ENCODE assay signal across 1 cellular context in the genomic region with DNA sequence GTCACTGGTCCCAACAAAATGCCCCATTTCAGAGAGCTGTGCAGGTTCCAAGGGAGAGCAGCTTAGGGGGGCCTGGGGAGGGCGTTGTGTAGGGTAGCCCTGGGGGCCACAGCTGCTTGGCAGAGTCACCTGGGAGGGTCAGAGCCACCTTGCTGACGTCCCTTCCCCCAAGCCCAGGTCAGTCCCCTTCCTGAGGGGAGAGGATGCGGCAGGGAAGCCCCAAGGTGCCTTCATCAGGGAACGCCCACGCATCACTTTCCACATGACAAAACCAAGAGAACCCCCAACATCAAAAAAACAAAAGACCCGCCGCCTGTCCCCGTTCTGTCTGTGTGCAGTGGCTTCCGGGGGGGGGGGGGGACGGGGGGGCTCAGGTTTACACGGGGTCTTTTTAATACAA.
TF ChIP-seq lines count a peak whose summit lies in the region.

No MANE protein-coding gene starts in this region.

TF ChIP-seq in GM12878, 131 proteins besides CTCF, POLR2A, EP300 and RAD21:
- TF ChIP-seq, protein P1, sequence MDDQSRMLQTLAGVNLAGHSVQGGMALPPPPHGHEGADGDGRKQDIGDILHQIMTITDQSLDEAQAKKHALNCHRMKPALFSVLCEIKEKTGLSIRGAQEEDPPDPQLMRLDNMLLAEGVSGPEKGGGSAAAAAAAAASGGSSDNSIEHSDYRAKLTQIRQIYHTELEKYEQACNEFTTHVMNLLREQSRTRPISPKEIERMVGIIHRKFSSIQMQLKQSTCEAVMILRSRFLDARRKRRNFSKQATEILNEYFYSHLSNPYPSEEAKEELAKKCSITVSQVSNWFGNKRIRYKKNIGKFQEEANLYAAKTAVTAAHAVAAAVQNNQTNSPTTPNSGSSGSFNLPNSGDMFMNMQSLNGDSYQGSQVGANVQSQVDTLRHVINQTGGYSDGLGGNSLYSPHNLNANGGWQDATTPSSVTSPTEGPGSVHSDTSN (IDR thresholded peaks at IDR 0.05; ENCODE audit: insufficient replicate concordance, low read depth, low read length): no peak
- TF ChIP-seq, protein P2, sequence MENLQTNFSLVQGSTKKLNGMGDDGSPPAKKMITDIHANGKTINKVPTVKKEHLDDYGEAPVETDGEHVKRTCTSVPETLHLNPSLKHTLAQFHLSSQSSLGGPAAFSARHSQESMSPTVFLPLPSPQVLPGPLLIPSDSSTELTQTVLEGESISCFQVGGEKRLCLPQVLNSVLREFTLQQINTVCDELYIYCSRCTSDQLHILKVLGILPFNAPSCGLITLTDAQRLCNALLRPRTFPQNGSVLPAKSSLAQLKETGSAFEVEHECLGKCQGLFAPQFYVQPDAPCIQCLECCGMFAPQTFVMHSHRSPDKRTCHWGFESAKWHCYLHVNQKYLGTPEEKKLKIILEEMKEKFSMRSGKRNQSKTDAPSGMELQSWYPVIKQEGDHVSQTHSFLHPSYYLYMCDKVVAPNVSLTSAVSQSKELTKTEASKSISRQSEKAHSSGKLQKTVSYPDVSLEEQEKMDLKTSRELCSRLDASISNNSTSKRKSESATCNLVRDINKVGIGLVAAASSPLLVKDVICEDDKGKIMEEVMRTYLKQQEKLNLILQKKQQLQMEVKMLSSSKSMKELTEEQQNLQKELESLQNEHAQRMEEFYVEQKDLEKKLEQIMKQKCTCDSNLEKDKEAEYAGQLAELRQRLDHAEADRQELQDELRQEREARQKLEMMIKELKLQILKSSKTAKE (IDR thresholded peaks at IDR 0.05; ENCODE audit: low read depth, poor library complexity, severe bottlenecking): no peak
- TF ChIP-seq ELK1 (IDR thresholded peaks at IDR 0.05; ENCODE audit: low read depth, low read length) (no peak), EGR1 (IDR thresholded peaks at IDR 0.05; ENCODE audit: borderline replicate concordance in 1 of 2, low read depth in 2 of 2, low read length in 2 of 2) (0 out of 3 replicates have a peak, but pooled peaks of 1 of the 2 experiments have one; percentile 7), E2F4 (IDR thresholded peaks at IDR 0.05; ENCODE audit: low read depth, low read length) (no peak), IRF4 (IDR thresholded peaks at IDR 0.05; ENCODE audit: low read depth, low read length) (no peak), POLR2AphosphoS5 (IDR thresholded peaks at IDR 0.05; ENCODE audit: low read length) (no peak)
